22 cellular contexts compared by ENCODE assay signal in the genomic region with DNA sequence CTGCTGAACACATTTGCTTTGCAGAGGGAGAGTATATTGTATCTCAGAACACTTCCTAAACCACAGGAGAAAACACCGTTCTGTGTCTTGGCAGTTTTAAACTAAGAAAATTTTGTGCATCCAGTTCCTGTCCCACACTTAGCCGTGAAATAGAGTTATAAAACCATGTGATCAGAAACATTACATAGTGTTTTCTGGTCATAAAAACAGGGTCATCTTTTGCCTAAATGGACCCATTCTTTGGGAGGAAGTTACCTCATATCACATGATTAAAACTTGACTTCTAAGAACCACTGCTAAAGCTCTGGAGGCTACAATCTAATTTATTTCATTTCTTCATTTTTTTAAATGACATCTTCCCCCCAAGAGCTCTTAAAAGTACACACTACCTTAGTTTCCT.
"Had no signal": no experiment of that assay in that cellular context is flagged by ENCODE, and none has a peak within 500 bp of the region (broad histone marks: within the 10 kb centered on the region; RNA-seq: fewer than 3 reads in every experiment).

No MANE protein-coding gene starts in this region.

- H3K4me3 Mint-ChIP-seq: IgD-negative memory B cell had no signal

- H3K4me1 Mint-ChIP-seq: IgD-negative memory B cell had no signal

- DNase-seq: Kasumi-1; MM.1S; NCI-H1092 treated with DMSO at 0.1 percent for 48 hours; NCI-H1436; NCI-H187; NCI-H2029; NCI-H2081 treated with DMSO at 0.1 percent for 48 hours; NCI-H2171; NCI-H226; NCI-H446; NCI-H510A; NCI-H524 treated with DMSO at 0.1 percent for 48 hours; NCI-H69; NCI-H774; NK-92 treated with Interleukin-12 subunit alpha and Interleukin-12 subunit beta, amount 100 ng/mL, for 24 hours; PC-3; Peyer's patch; Right ventricle myocardium superior; SIG-M5 had no signal

- H3K4me3 ChIP-seq: K562, Peyer's patch had no signal

- H3K27ac Mint-ChIP-seq: IgD-negative memory B cell had no signal

- H3K27ac ChIP-seq: KMS-11, Peyer's patch had no signal

- H3K36me3 ChIP-seq: Peyer's patch had no signal

- H3K4me1 ChIP-seq: Peyer's patch had no signal

- H3K9me3 ChIP-seq: Peyer's patch had no signal
